ENCODE assay signal across 1 cellular context in the genomic region with DNA sequence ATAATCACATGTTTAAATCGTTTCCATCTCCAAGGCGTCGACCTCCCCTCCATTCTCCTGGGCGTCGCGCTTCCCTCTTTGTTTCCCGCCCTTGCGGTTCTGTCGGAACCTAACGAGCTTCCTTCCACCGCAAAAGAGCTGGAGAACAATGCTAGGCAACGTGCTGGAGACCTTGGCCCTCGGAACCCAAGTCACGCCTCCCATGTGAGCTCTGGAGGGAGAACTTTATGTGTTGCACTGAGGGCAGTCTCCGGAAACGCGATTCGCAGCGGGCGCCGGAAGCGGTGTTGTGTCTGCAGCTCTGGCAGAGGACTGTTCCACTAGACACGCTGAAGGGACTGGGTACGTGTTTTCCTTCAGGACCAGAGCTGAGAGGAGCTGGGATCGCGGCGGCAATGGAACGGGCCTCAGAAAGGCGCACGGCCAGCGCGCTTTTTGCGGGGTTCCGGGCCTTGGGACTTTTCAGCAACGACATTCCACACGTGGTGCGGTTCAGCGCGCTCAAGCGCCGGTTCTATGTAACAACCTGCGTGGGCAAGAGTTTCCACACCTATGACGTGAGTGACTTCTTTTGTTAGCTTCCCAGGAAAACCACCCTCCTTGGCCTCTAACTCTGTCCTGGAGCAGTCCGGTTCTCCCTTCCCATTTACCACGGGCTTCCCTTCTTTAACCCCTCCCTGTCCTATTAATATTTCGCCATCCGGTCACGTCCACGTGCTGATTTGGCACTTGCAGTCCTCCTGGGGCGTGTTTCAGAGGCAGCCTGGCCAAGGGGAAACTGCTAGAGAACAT.
A peak's percentile ranks its signal among the peaks of the same experiment; 100 is the strongest.
TF ChIP-seq lines count a peak whose summit lies in the region.

Gene WDR36 (plus strand): TSS at position 287 of the 792 bp plus-strand sequence. CDS start 109 bp downstream, at position 396.

TF ChIP-seq in HepG2, 621 proteins besides CTCF, POLR2A, EP300 and RAD21 (continued from another document):
- TF ChIP-seq, protein P1, sequence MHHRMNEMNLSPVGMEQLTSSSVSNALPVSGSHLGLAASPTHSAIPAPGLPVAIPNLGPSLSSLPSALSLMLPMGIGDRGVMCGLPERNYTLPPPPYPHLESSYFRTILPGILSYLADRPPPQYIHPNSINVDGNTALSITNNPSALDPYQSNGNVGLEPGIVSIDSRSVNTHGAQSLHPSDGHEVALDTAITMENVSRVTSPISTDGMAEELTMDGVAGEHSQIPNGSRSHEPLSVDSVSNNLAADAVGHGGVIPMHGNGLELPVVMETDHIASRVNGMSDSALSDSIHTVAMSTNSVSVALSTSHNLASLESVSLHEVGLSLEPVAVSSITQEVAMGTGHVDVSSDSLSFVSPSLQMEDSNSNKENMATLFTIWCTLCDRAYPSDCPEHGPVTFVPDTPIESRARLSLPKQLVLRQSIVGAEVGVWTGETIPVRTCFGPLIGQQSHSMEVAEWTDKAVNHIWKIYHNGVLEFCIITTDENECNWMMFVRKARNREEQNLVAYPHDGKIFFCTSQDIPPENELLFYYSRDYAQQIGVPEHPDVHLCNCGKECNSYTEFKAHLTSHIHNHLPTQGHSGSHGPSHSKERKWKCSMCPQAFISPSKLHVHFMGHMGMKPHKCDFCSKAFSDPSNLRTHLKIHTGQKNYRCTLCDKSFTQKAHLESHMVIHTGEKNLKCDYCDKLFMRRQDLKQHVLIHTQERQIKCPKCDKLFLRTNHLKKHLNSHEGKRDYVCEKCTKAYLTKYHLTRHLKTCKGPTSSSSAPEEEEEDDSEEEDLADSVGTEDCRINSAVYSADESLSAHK (CRISPR knock-in tag; IDR thresholded peaks at IDR 0.05; ENCODE audit: borderline replicate concordance), result peak; percentile 94
- TF ChIP-seq ZNF343 (CRISPR knock-in tag; IDR thresholded peaks at IDR 0.05), result peak; percentile 95
- TF ChIP-seq ZBTB34 (CRISPR knock-in tag; IDR thresholded peaks at IDR 0.05), result peak; percentile 86
- peak; percentile 80; the same call in 1 of the 2 replicates for TF ChIP-seq MTF1 (CRISPR knock-in tag; IDR thresholded peaks at IDR 0.05)
- TF ChIP-seq NRL (CRISPR knock-in tag; IDR thresholded peaks at IDR 0.05; ENCODE audit: borderline replicate concordance), result peak; percentile 94
- peak; percentile 96 for TF ChIP-seq ZNF264 (CRISPR knock-in tag; IDR thresholded peaks at IDR 0.05)
- TF ChIP-seq ATRX (CRISPR knock-in tag; IDR thresholded peaks at IDR 0.05; ENCODE audit: borderline replicate concordance), result no peak
- peak; percentile 93 for TF ChIP-seq ZNF232 (CRISPR knock-in tag; IDR thresholded peaks at IDR 0.05; ENCODE audit: borderline replicate concordance)
- TF ChIP-seq FOXA1 (IDR thresholded peaks at IDR 0.05), result no peak
- peak; percentile 57 for TF ChIP-seq FOXA1 (CRISPR knock-in tag; IDR thresholded peaks at IDR 0.05)
- TF ChIP-seq SRSF4 (IDR thresholded peaks at IDR 0.05; ENCODE audit: low read depth, low read length, poor library complexity, severe bottlenecking), result no peak
- TF ChIP-seq DNMT1 (CRISPR knock-in tag; IDR thresholded peaks at IDR 0.05), result peak; percentile 93; the same call in 1 of the 2 replicates
- peak; percentile 99 for TF ChIP-seq ZNF552 (CRISPR knock-in tag; IDR thresholded peaks at IDR 0.05; ENCODE audit: borderline replicate concordance)
- peak; percentile 99 for TF ChIP-seq ARHGAP35 (CRISPR knock-in tag; IDR thresholded peaks at IDR 0.05; ENCODE audit: borderline replicate concordance)
- TF ChIP-seq THAP9 (CRISPR knock-in tag; IDR thresholded peaks at IDR 0.05; ENCODE audit: borderline replicate concordance), result peak; percentile 94
- peak; percentile 90 for TF ChIP-seq ZNF563 (CRISPR knock-in tag; IDR thresholded peaks at IDR 0.05)
- peak; percentile 61; the same call in 1 of the 2 replicates for TF ChIP-seq NCOR1 (IDR thresholded peaks at IDR 0.05; ENCODE audit: borderline replicate concordance, low read length)
- TF ChIP-seq ZNF569 (CRISPR knock-in tag; IDR thresholded peaks at IDR 0.05; ENCODE audit: borderline replicate concordance), result peak; percentile 96; the same call in 1 of the 2 replicates
- peak; percentile 94 for TF ChIP-seq ZSCAN31 (CRISPR knock-in tag; IDR thresholded peaks at IDR 0.05; ENCODE audit: low read depth)
- peak; percentile 57; the same call in 1 of the 2 replicates for TF ChIP-seq DR1 (CRISPR knock-in tag; IDR thresholded peaks at IDR 0.05)
- TF ChIP-seq HDAC1 (CRISPR knock-in tag; IDR thresholded peaks at IDR 0.05), result peak; percentile 97
- peak in 1 of 2 experiments; percentile 58; a peak in 1 of 4 replicates for TF ChIP-seq NR2F1 (CRISPR knock-in tag; IDR thresholded peaks at IDR 0.05)
